Comparison of ENCODE assay signal across 1 cellular context in the genomic region with DNA sequence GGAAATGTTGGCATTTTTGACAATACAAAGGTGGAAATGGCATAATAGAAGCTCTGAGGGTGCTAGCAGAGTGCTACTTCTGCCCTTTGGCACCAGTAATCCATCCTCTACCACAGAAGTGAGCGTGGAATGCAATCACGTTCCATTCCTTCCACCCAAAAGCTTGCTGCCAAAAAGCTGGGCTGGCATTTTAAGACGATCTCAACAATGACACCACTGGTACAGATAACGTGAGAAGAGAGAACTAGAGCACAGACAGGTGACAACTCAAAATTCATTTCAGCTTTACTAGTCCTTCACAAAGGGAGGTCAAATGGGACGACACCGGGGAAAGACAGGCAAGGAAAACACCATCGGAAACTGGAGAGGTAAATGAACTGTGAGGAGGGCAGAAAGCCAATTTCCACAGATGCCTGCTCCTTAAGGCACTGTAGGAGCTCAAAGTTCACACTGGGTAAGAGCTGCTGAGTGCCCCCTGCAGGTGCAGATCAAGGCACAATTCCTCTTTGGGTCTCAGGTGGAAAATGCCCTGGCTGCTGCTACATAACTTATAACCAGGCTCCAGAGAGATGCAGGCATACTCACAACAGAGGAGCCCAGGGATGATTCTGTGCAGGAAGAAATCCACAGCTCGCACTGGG.
TF ChIP-seq lines count a peak whose summit lies in the region.

No MANE protein-coding gene starts in this region.

TF ChIP-seq in K562, 482 proteins besides CTCF, POLR2A, EP300 and RAD21 (continued from another document):
- no peak for TF ChIP-seq E2F6 (IDR thresholded peaks at IDR 0.05; ENCODE audit: borderline replicate concordance in 1 of 2, extremely low read depth in 1 of 2, insufficient read depth in 1 of 2, insufficient read length in 1 of 2, low read depth in 1 of 2, low read length in 1 of 2, poor library complexity in 1 of 2, severe bottlenecking in 1 of 2)
- TF ChIP-seq ZNF23 (CRISPR knock-in tag; IDR thresholded peaks at IDR 0.05): no peak
- TF ChIP-seq POLR2H (tag; IDR thresholded peaks at IDR 0.05; ENCODE audit: low read depth): no peak
- no peak for TF ChIP-seq ARNT (IDR thresholded peaks at IDR 0.05)
- TF ChIP-seq HDAC1 (IDR thresholded peaks at IDR 0.05): no peak
- TF ChIP-seq CBX5 (IDR thresholded peaks at IDR 0.05; ENCODE audit: borderline replicate concordance, low read depth): no peak
- no peak for TF ChIP-seq ZNF277 (CRISPR knock-in tag; IDR thresholded peaks at IDR 0.05; ENCODE audit: borderline replicate concordance)
- TF ChIP-seq SAP30 (IDR thresholded peaks at IDR 0.05; ENCODE audit: borderline replicate concordance, insufficient read depth, low read depth, low read length, poor library complexity, severe bottlenecking): no peak
- no peak for TF ChIP-seq HBP1 (CRISPR knock-in tag; IDR thresholded peaks at IDR 0.05)
